In genomic region chr3:16318216-16318615, GRCh38 we compare ENCODE assay signal across 15 cellular contexts. TPM values are rescaled to one million over a fixed set of nuclear protein-coding genes. Genes with fewer than 3 reads are reported as not detected.
DNase-seq lines count a peak whose midpoint lies in the region; ATAC-seq, FAIRE-seq and TF ChIP-seq lines count a peak whose summit lies in the region.
"Had no signal": no experiment of that assay in that cellular context is flagged by ENCODE, and none has a peak within 500 bp of the region (broad histone marks: within the 10 kb centered on the region; RNA-seq: fewer than 3 reads in every experiment).

No MANE protein-coding gene starts in this region.

- peaks cover 65% of the 10 kb centered on the region for H3K36me3 Mint-ChIP-seq in activated naive CD4-positive, alpha-beta T cell treated with anti-CD3 and anti-CD28 coated beads for 36 hours (ENCODE audit: low read depth)
- peaks cover 15% of the 10 kb centered on the region for H3K36me3 Mint-ChIP-seq in T-helper 17 cell (ENCODE audit: low read depth)
- H3K36me3 Mint-ChIP-seq in mesothelial cell of epicardium: peaks cover 6% of the 10 kb centered on the region

- no peaks in the 10 kb centered on the region for H3K9me3 ChIP-seq in T-helper 17 cell (ENCODE audit: control insufficient read depth, low read length, poor library complexity, severe bottlenecking)
- H3K9me3 ChIP-seq: adrenal gland, psoas muscle had no signal

- no peak overlapping the region for H3K4me3 ChIP-seq in fibroblast of villous mesenchyme (ENCODE audit: low read depth, low read length)
- H3K4me3 ChIP-seq: adrenal gland, psoas muscle had no signal

- no peak overlapping the region for H3K4me3 Mint-ChIP-seq in activated naive CD4-positive, alpha-beta T cell treated with anti-CD3 and anti-CD28 coated beads for 36 hours
- no peak overlapping the region for H3K4me3 Mint-ChIP-seq in T-helper 17 cell
- peak overlapping the region; percentile 54 to 60 for H3K4me3 Mint-ChIP-seq in stimulated activated naive CD8-positive, alpha-beta T cell treated with anti-CD3 and anti-CD28 coated beads, Interleukin-15, amount 100 ng/mL, for 72 hours
- no peak overlapping the region for H3K4me3 Mint-ChIP-seq in mesothelial cell of epicardium

- ATAC-seq in T-helper 17 cell: no peak
- no peak for ATAC-seq in stimulated activated naive CD8-positive, alpha-beta T cell treated with anti-CD3 and anti-CD28 coated beads, Interleukin-15, amount 100 ng/mL, for 72 hours
- ATAC-seq: esophagus mucosa, HCT116, psoas muscle had no signal

- H3K27me3 Mint-ChIP-seq in activated naive CD4-positive, alpha-beta T cell treated with anti-CD3 and anti-CD28 coated beads for 36 hours (ENCODE audit: low read depth): no peaks in the 10 kb centered on the region
- H3K27me3 Mint-ChIP-seq in T-helper 17 cell: no peaks in the 10 kb centered on the region
- H3K27me3 Mint-ChIP-seq in stimulated activated naive CD8-positive, alpha-beta T cell treated with anti-CD3 and anti-CD28 coated beads, Interleukin-15, amount 100 ng/mL, for 72 hours: no peaks in the 10 kb centered on the region
- no peaks in the 10 kb centered on the region for H3K27me3 Mint-ChIP-seq in mesothelial cell of epicardium (ENCODE audit: low read depth)

- H3K27ac Mint-ChIP-seq in activated naive CD4-positive, alpha-beta T cell treated with anti-CD3 and anti-CD28 coated beads for 36 hours: peak overlapping the region; percentile 95
- H3K27ac Mint-ChIP-seq in T-helper 17 cell (peak overlapping the region; percentile 96), mesothelial cell of epicardium (no peak overlapping the region)
- peak overlapping the region; percentile 54 to 99 for H3K27ac Mint-ChIP-seq in stimulated activated naive CD8-positive, alpha-beta T cell treated with anti-CD3 and anti-CD28 coated beads, Interleukin-15, amount 100 ng/mL, for 72 hours

- no peak for FAIRE-seq in D721Med (lab: Jason Lieb, UNC)

- H3K9me3 Mint-ChIP-seq in activated naive CD4-positive, alpha-beta T cell treated with anti-CD3 and anti-CD28 coated beads for 36 hours: no peaks in the 10 kb centered on the region
- no peaks in the 10 kb centered on the region for H3K9me3 Mint-ChIP-seq in stimulated activated naive CD8-positive, alpha-beta T cell treated with anti-CD3 and anti-CD28 coated beads, Interleukin-15, amount 100 ng/mL, for 72 hours
- H3K9me3 Mint-ChIP-seq in mesothelial cell of epicardium: no peaks in the 10 kb centered on the region

- DNase-seq in activated naive CD4-positive, alpha-beta T cell treated with anti-CD3 and anti-CD28 coated beads for 36 hours: no peak
- DNase-seq in activated naive CD4-positive, alpha-beta T cell treated with Interleukin-2 at 50 U/mL for 16 hours: no peak
- DNase-seq in T-helper 17 cell: no peak
- peak; percentile 97 for DNase-seq in fibroblast of villous mesenchyme (ENCODE audit: low read depth)
- DNase-seq in stimulated activated naive CD8-positive, alpha-beta T cell treated with anti-CD3 and anti-CD28 coated beads, Interleukin-15, amount 100 ng/mL, for 72 hours: no peak
- DNase-seq in mesothelial cell of epicardium (ENCODE audit: low spot score in 2 of 2, unreplicated experiment in 2 of 2): no peak
- no peak for DNase-seq in D721Med (ENCODE audit: insufficient read length, low spot score)
- no peak for DNase-seq in UCSD-AML1 (lab: John Stamatoyannopoulos, UW; ENCODE audit: unreplicated experiment)
- DNase-seq: activated CD4-positive, alpha-beta T cell treated with anti-CD3 and anti-CD28 coated beads for 4 hours; adrenal gland; cortex of kidney; OCI-M1; psoas muscle had no signal

- intact Hi-C loops in activated naive CD4-positive, alpha-beta T cell treated with anti-CD3 and anti-CD28 coated beads for 36 hours (cut with micrococcal nuclease): loop anchor here (2.0 kb wide), 1 partner anchor 13 kb away; no protein-coding TSS in a partner anchor

- CTCF ChIA-PET in activated naive CD4-positive, alpha-beta T cell treated with anti-CD3 and anti-CD28 coated beads for 36 hours (lab: Charles Lee): interaction anchor here (1.0 to 14.3 kb wide), 9 partner anchors 12 to 232 kb away, joined by 4 to 222 read pairs (median 13); no protein-coding TSS in a partner anchor

- TF ChIP-seq CTCF in fibroblast of villous mesenchyme (IDR thresholded peaks at IDR 0.05; ENCODE audit: insufficient read depth, low read depth, low read length) (no peak), mesothelial cell of epicardium (IDR thresholded peaks at IDR 0.05; ENCODE audit: unreplicated experiment) (no peak), D721Med (IDR thresholded peaks at IDR 0.05; ENCODE audit: insufficient read depth, missing control alignments) (no peak)

- peaks cover 84% of the 10 kb centered on the region for H3K4me1 Mint-ChIP-seq in activated naive CD4-positive, alpha-beta T cell treated with anti-CD3 and anti-CD28 coated beads for 36 hours (ENCODE audit: low read depth)
- peaks cover 43% of the 10 kb centered on the region for H3K4me1 Mint-ChIP-seq in T-helper 17 cell
- H3K4me1 Mint-ChIP-seq in stimulated activated naive CD8-positive, alpha-beta T cell treated with anti-CD3 and anti-CD28 coated beads, Interleukin-15, amount 100 ng/mL, for 72 hours: peaks cover 97% of the 10 kb centered on the region
- H3K4me1 Mint-ChIP-seq in mesothelial cell of epicardium: peaks cover 7% of the 10 kb centered on the region

RNA-seq across cellular contexts. Expression of gene OXNAD1, which starts 53.2 kb away (rescaled TPM):
- total RNA-seq in activated naive CD4-positive, alpha-beta T cell treated with anti-CD3 and anti-CD28 coated beads for 36 hours: 10 to 100 TPM; 32.4 to 34.2 TPM
- total RNA-seq in T-helper 17 cell (10 to 100 TPM; 73.1 to 89.3 TPM), fibroblast of villous mesenchyme (9.0 and 9.5 TPM in 2 replicates), mesothelial cell of epicardium (10.6 to 13.2 TPM (median 12.3 TPM) in 3 replicates)

RNA-seq across cellular contexts. Expression of gene DPH3, which starts 53.5 kb away (rescaled TPM):
- total RNA-seq in activated naive CD4-positive, alpha-beta T cell treated with anti-CD3 and anti-CD28 coated beads for 36 hours: 10 to 100 TPM; 16.1 to 17.0 TPM
- total RNA-seq in T-helper 17 cell (10 to 100 TPM; 16.1 to 22.8 TPM), fibroblast of villous mesenchyme (20.0 and 33.2 TPM in 2 replicates), mesothelial cell of epicardium (15.4 to 19.3 TPM (median 17.2 TPM) in 3 replicates)

Comparison
In these comparisons a context has a peak if more than half of its experiments do, and no peak if none do; other contexts are left out.
1. H3K4me3 Mint-ChIP-seq: peak in stimulated activated naive CD8-positive, alpha-beta T cell treated with anti-CD3 and anti-CD28 coated beads, Interleukin-15, amount 100 ng/mL, for 72 hours (2 of 2); none in activated naive CD4-positive, alpha-beta T cell treated with anti-CD3 and anti-CD28 coated beads for 36 hours (single experiment), T-helper 17 cell (single experiment) and mesothelial cell of epicardium (single experiment).